ENCODE assay signal across 8 cellular contexts in genomic region chr9:85258823-85259370, GRCh38.
DNase-seq lines count a peak whose midpoint lies in the region; ATAC-seq and TF ChIP-seq lines count a peak whose summit lies in the region.

No MANE protein-coding gene starts in this region.

- H3K27me3 Mint-ChIP-seq in neural crest cell (ENCODE audit: low read depth), result no peaks in the 10 kb centered on the region

- no peak overlapping the region for H3K27ac ChIP-seq in RWPE1

- TF ChIP-seq EP300 in Ishikawa (IDR thresholded peaks at IDR 0.05; ENCODE audit: borderline replicate concordance), result no peak

- peaks cover 6% of the 10 kb centered on the region for H3K9me3 Mint-ChIP-seq in neural crest cell

- peak; percentile 65 for TF ChIP-seq RAD21 in Ishikawa (IDR thresholded peaks at IDR 0.05; ENCODE audit: low read depth)

- DNase-seq in D341Med (ENCODE audit: low spot score) (peak; percentile 57), RWPE1 (ENCODE audit: low spot score) (peak; percentile 75), fibroblast of mammary gland (ENCODE audit: low read depth) (peak; percentile 68), neural crest cell (ENCODE audit: low read depth, low spot score) (peak; percentile 58)
- no peak for DNase-seq in activated T-cell treated with anti-CD3 and anti-CD28 coated beads, Interleukin-2, amount 50 U/mL, for 1 hour

- H3K4me3 Mint-ChIP-seq in neural crest cell, result no peak overlapping the region

- TF ChIP-seq CTCF in RWPE1 (conservative IDR thresholded peaks at IDR 0.05; ENCODE audit: low read depth), result no peak; the same call in 1 of the 2 replicates
- peak; percentile 69 for TF ChIP-seq CTCF in fibroblast of mammary gland (conservative IDR thresholded peaks at IDR 0.05; ENCODE audit: control insufficient read depth, insufficient read depth, low read depth, low read length)
- TF ChIP-seq CTCF in neural crest cell (conservative IDR thresholded peaks at IDR 0.05), result peak; percentile 75

- ATAC-seq in GM18907 (IDR thresholded peaks at IDR 0.05; ENCODE audit: unreplicated experiment) (peak; percentile 80), GM21423 (IDR thresholded peaks at IDR 0.05; ENCODE audit: unreplicated experiment) (no peak)

- no peak overlapping the region for H3K27ac Mint-ChIP-seq in neural crest cell (ENCODE audit: unreplicated experiment)

- CTCF ChIA-PET in RWPE1 (lab: Yijun Ruan, JAX), result interaction anchor here (0.6 to 1.8 kb wide), 15 partner anchors 9 to 862 kb away, joined by 3 to 7 read pairs (median 3); no protein-coding TSS in a partner anchor

- H3K4me3 ChIP-seq in fibroblast of mammary gland (ENCODE audit: control insufficient read depth, low read depth, low read length), result no peak overlapping the region

- peaks cover 14% of the 10 kb centered on the region for H3K36me3 Mint-ChIP-seq in neural crest cell (ENCODE audit: low read depth)

- H3K4me1 Mint-ChIP-seq in neural crest cell, result peaks cover 21% of the 10 kb centered on the region

- POLR2A ChIA-PET in RWPE1 (lab: Yijun Ruan, JAX; ENCODE audit: low non-redundant PET), result no interaction called here

TF ChIP-seq in Ishikawa, 13 proteins besides CTCF, POLR2A, EP300 and RAD21:
- TF ChIP-seq EGR1 (IDR thresholded peaks at IDR 0.05) (no peak), USF1 (IDR thresholded peaks at IDR 0.05) (no peak), CEBPB (IDR thresholded peaks at IDR 0.05) (no peak), TCF12 (IDR thresholded peaks at IDR 0.05; ENCODE audit: low read depth) (no peak), TAF1 (IDR thresholded peaks at IDR 0.05; ENCODE audit: low read depth) (no peak), TEAD4 (IDR thresholded peaks at IDR 0.05) (no peak)
